9 cellular contexts compared by ENCODE assay signal in genomic region chr10:63798599-63799498, GRCh38.
DNase-seq lines count a peak whose midpoint lies in the region; ATAC-seq and TF ChIP-seq lines count a peak whose summit lies in the region.
"Had no signal": no experiment of that assay in that cellular context is flagged by ENCODE, and none has a peak within 500 bp of the region (broad histone marks: within the 10 kb centered on the region; RNA-seq: fewer than 3 reads in every experiment).

No MANE protein-coding gene starts in this region.

- DNase-seq in LHCN-M2 (ENCODE audit: low read depth): peak; percentile 88
- DNase-seq in epithelial cell of prostate (ENCODE audit: low read depth, low spot score): peak; percentile 83
- no peak for DNase-seq in cerebellar cortex (ENCODE audit: low spot score)
- DNase-seq in activated CD4-positive, alpha-beta T cell treated with anti-CD3 and anti-CD28 coated beads, Interleukin-2, amount 10 ng/mL, durations not matched to agents 7 days and 5 days: no peak
- no peak for DNase-seq in progenitor cell of endocrine pancreas (ENCODE audit: low spot score, unreplicated experiment)
- DNase-seq: Caco-2 had no signal

- H3K27me3 ChIP-seq in ACC112 (ENCODE audit: insufficient read depth, low read length): no peaks in the 10 kb centered on the region

- H2AFZ ChIP-seq in ACC112 (ENCODE audit: low read length, unreplicated experiment): peak overlapping the region; percentile 80

- H3K27ac Mint-ChIP-seq in activated CD4-positive, alpha-beta T cell treated with anti-CD3 and anti-CD28 coated beads, Interleukin-2, amount 10 ng/mL, durations not matched to agents 7 days and 5 days: no peak overlapping the region
- no peak overlapping the region for H3K27ac Mint-ChIP-seq in progenitor cell of endocrine pancreas

- CTCF ChIA-PET in activated CD4-positive, alpha-beta T cell treated with anti-CD3 and anti-CD28 coated beads, Interleukin-2, amount 10 ng/mL, durations not matched to agents 7 days and 5 days (lab: Charles Lee): no interaction called here

- peaks cover 10% of the 10 kb centered on the region for H3K27me3 Mint-ChIP-seq in activated CD4-positive, alpha-beta T cell treated with anti-CD3 and anti-CD28 coated beads, Interleukin-2, amount 10 ng/mL, durations not matched to agents 7 days and 5 days
- no peaks in the 10 kb centered on the region for H3K27me3 Mint-ChIP-seq in progenitor cell of endocrine pancreas

- WGBS in mesodermal cell (ENCODE audit: insufficient coverage in 2 of 2), 2 experiments: 79 to 91% methylated on average over 4 to 5 of the region's 9 CpGs

- H3K27ac ChIP-seq in ACC112 (ENCODE audit: low read depth, low read length) (peak overlapping the region; percentile 81), epithelial cell of prostate (peak overlapping the region; percentile 54), mesodermal cell (ENCODE audit: low read depth, low read length, severe bottlenecking) (peak overlapping the region; percentile 25)

- no peaks in the 10 kb centered on the region for H3K9me3 Mint-ChIP-seq in activated CD4-positive, alpha-beta T cell treated with anti-CD3 and anti-CD28 coated beads, Interleukin-2, amount 10 ng/mL, durations not matched to agents 7 days and 5 days
- no peaks in the 10 kb centered on the region for H3K9me3 Mint-ChIP-seq in progenitor cell of endocrine pancreas (ENCODE audit: low read depth)

- no peaks in the 10 kb centered on the region for H3K36me3 Mint-ChIP-seq in activated CD4-positive, alpha-beta T cell treated with anti-CD3 and anti-CD28 coated beads, Interleukin-2, amount 10 ng/mL, durations not matched to agents 7 days and 5 days (ENCODE audit: low read depth)
- no peaks in the 10 kb centered on the region for H3K36me3 Mint-ChIP-seq in progenitor cell of endocrine pancreas (ENCODE audit: insufficient read depth)

- H3K4me1 ChIP-seq in ACC112 (ENCODE audit: control insufficient read depth, insufficient read depth, low read length, unreplicated experiment) (peaks cover 17% of the 10 kb centered on the region), mesodermal cell (ENCODE audit: control insufficient read depth, insufficient read depth, low read length, poor library complexity, severe bottlenecking) (peaks cover 13% of the 10 kb centered on the region)
- H3K4me1 ChIP-seq: Caco-2 had no signal

- ATAC-seq in GM18511 (IDR thresholded peaks at IDR 0.05; ENCODE audit: unreplicated experiment): no peak

- POLR2A ChIA-PET in activated CD4-positive, alpha-beta T cell treated with anti-CD3 and anti-CD28 coated beads, Interleukin-2, amount 10 ng/mL, durations not matched to agents 7 days and 5 days (lab: Charles Lee): no interaction called here

- no peaks in the 10 kb centered on the region for H3K79me2 ChIP-seq in ACC112 (ENCODE audit: control insufficient read depth, insufficient read depth, low read length, unreplicated experiment)

- peaks cover 9% of the 10 kb centered on the region for H3K4me1 Mint-ChIP-seq in activated CD4-positive, alpha-beta T cell treated with anti-CD3 and anti-CD28 coated beads, Interleukin-2, amount 10 ng/mL, durations not matched to agents 7 days and 5 days
- no peaks in the 10 kb centered on the region for H3K4me1 Mint-ChIP-seq in progenitor cell of endocrine pancreas (ENCODE audit: low read depth)

- no peaks in the 10 kb centered on the region for H3K9me3 ChIP-seq in mesodermal cell (ENCODE audit: control insufficient read depth, low read length)
- H3K9me3 ChIP-seq: Caco-2 had no signal

- H3K4me3 Mint-ChIP-seq in activated CD4-positive, alpha-beta T cell treated with anti-CD3 and anti-CD28 coated beads, Interleukin-2, amount 10 ng/mL, durations not matched to agents 7 days and 5 days: no peak overlapping the region
- H3K4me3 Mint-ChIP-seq in progenitor cell of endocrine pancreas (ENCODE audit: low read depth): no peak overlapping the region

- H3K36me3 ChIP-seq in ACC112 (ENCODE audit: insufficient read depth, low read length) (no peaks in the 10 kb centered on the region), mesodermal cell (ENCODE audit: control insufficient read depth, insufficient read depth, low read length) (no peaks in the 10 kb centered on the region)

- H3K4me3 ChIP-seq in ACC112 (ENCODE audit: low read depth, low read length): peak overlapping the region; percentile 31
- H3K4me3 ChIP-seq in mesodermal cell (ENCODE audit: extremely low read depth, insufficient read depth, low read length, poor library complexity, severe bottlenecking): no peak overlapping the region

- TF ChIP-seq CTCF in progenitor cell of endocrine pancreas (IDR thresholded peaks at IDR 0.05; ENCODE audit: unreplicated experiment): no peak

Comparison
In these comparisons a context has a peak if more than half of its experiments do, and no peak if none do; other contexts are left out.
1. H3K27ac ChIP-seq: peak in every context shown above with its lines; median percentile 81 in ACC112; 54 in epithelial cell of prostate; 25 in mesodermal cell.
2. DNase-seq: peak in LHCN-M2 (single experiment) and epithelial cell of prostate (single experiment); none in cerebellar cortex (single experiment), activated CD4-positive, alpha-beta T cell treated with anti-CD3 and anti-CD28 coated beads, Interleukin-2, amount 10 ng/mL, durations not matched to agents 7 days and 5 days (single experiment) and progenitor cell of endocrine pancreas (single experiment).